Comparison of ENCODE assay signal across 8 cellular contexts in genomic region chr16:10918294-10919002, GRCh38. TPM values are rescaled to one million over a fixed set of nuclear protein-coding genes. Genes with fewer than 3 reads are reported as not detected.
DNase-seq lines count a peak whose midpoint lies in the region; ATAC-seq, FAIRE-seq and TF ChIP-seq lines count a peak whose summit lies in the region.

No MANE protein-coding gene starts in this region.

- peak; percentile 62 for FAIRE-seq in kidney (lab: Jason Lieb, UNC)

- H3K9me3 ChIP-seq in kidney (ENCODE audit: control insufficient read depth in 1 of 2, low read length in 2 of 2): no peaks in the 10 kb centered on the region

- intact Hi-C loops in kidney (cut with DNase I): no loop called here

- peak overlapping the region in 1 of 2 donors; percentile 37 for H3K9ac ChIP-seq in kidney (ENCODE audit: low read length in 2 of 2)

- H3K36me3 ChIP-seq in kidney (ENCODE audit: control insufficient read depth in 1 of 2, insufficient read depth in 2 of 2, low read length in 2 of 2): no peaks in the 10 kb centered on the region

- DNase-seq in CMK (ENCODE audit: low read depth) (peak; percentile 91), HFF-Myc (ENCODE audit: extremely low read depth, low read depth) (peak; percentile 87), NCI-H2196 (lab: John Stamatoyannopoulos, UW; ENCODE audit: unreplicated experiment) (peak; percentile 95), cardiac fibroblast (ENCODE audit: low read depth in 2 of 2) (peak; percentile 97 to 98), kidney (peak; percentile 95)
- peak; percentile 90 for DNase-seq in stimulated activated CD4-positive, alpha-beta T cell treated with anti-CD3 and anti-CD28 coated beads, Interleukin-15, amount 100 ng/mL, for 24 hours

- H3K4me3 ChIP-seq in HFF-Myc (replicated peaks; ENCODE audit: low read depth, low read length) (no peak overlapping the region), WI38 (ENCODE audit: low read depth, low read length) (no peak overlapping the region), cardiac fibroblast (replicated peaks in 1 of 2; ENCODE audit: low read depth in 2 of 2, low read length in 2 of 2) (no peak overlapping the region), kidney (ENCODE audit: low read length in 2 of 2) (peak overlapping the region in 1 of 2 donors; percentile 29)

- TF ChIP-seq CTCF in HFF-Myc (IDR thresholded peaks at IDR 0.05; ENCODE audit: low read depth, low read length, missing control alignments): peak; percentile 100
- peak; percentile 98 for TF ChIP-seq CTCF in WI38 (IDR thresholded peaks at IDR 0.05; ENCODE audit: low read depth, low read length)
- TF ChIP-seq CTCF in cardiac fibroblast (IDR thresholded peaks at IDR 0.05; ENCODE audit: low read depth, low read length): peak; percentile 99
- TF ChIP-seq CTCF in kidney (IDR thresholded peaks at IDR 0.05; ENCODE audit: borderline replicate concordance, extremely low read depth, insufficient read depth): peak; percentile 98

- peak overlapping the region; percentile 51 to 68 for H3K27ac ChIP-seq in kidney (ENCODE audit: low read depth in 2 of 2, low read length in 2 of 2)

- H3K4me1 ChIP-seq in kidney (ENCODE audit: control insufficient read depth in 1 of 2, insufficient read depth in 1 of 2, low read depth in 1 of 2, low read length in 2 of 2): peaks cover 18 to 24% of the 10 kb centered on the region in 2 donors

- ATAC-seq in GM18909 (IDR thresholded peaks at IDR 0.05; ENCODE audit: poor library complexity, unreplicated experiment): no peak

RNA-seq across cellular contexts. Expression of gene DEXI, which starts 23.8 kb away (rescaled TPM):
- total RNA-seq in kidney: 31.0 TPM
- polyA plus RNA-seq in kidney (ENCODE audit: insufficient read depth, low read depth, low replicate concordance): 46.2 TPM

RNA-seq across cellular contexts. Expression of gene CLEC16A, which starts 25.9 kb away (rescaled TPM):
- total RNA-seq in kidney: 51.9 TPM
- 10.8 TPM for polyA plus RNA-seq in kidney (ENCODE audit: insufficient read depth, low read depth, low replicate concordance)

RNA-seq across cellular contexts. Expression of gene CIITA, which starts 41.4 kb away (rescaled TPM):
- total RNA-seq in kidney: 50.5 TPM
- 8.3 TPM for polyA plus RNA-seq in kidney (ENCODE audit: insufficient read depth, low read depth, low replicate concordance)
